ENCODE assay signal across 8 cellular contexts in genomic region chrX:47217121-47217851, GRCh38. TPM values are rescaled to one million over a fixed set of nuclear protein-coding genes. Genes with fewer than 3 reads are reported as not detected.
DNase-seq lines count a peak whose midpoint lies in the region; ATAC-seq, FAIRE-seq and TF ChIP-seq lines count a peak whose summit lies in the region.

No MANE protein-coding gene starts in this region.

- H3K4me2 ChIP-seq in BLaER1 treated with 17β-estradiol and CSF1 and Interleukin-3, amounts not matched to agents 10 nM and 100 nM: peak overlapping the region; percentile 69 to 91 (median 81)
- peak overlapping the region; percentile 71 for H3K4me2 ChIP-seq in endothelial cell of umbilical vein (ENCODE audit: insufficient read depth, low read length)

- BruUV-seq in endothelial cell of umbilical vein (replicated peaks; lab: Mats Ljungman, UMichigan): TSS peak; percentile 60

- peak overlapping the region; percentile 91 to 98 (median 94) for H3K4me3 Mint-ChIP-seq in naive B cell

- no peak for DNase-seq in endothelial cell of umbilical vein (ENCODE audit: low read depth, low spot score)
- no peak for DNase-seq in naive B cell
- DNase-seq in central memory CD4-positive, alpha-beta T cell: no peak
- DNase-seq in germinal center (ENCODE audit: low spot score): no peak

- peaks cover 41 to 64% (median 50%) of the 10 kb centered on the region in 10 experiments for H3K4me1 ChIP-seq in BLaER1 treated with 17β-estradiol and CSF1 and Interleukin-3, amounts not matched to agents 10 nM and 100 nM
- H3K4me1 ChIP-seq in HUES48 (ENCODE audit: control insufficient read depth, insufficient read depth, low read length) (peaks cover 24% of the 10 kb centered on the region), endothelial cell of umbilical vein (ENCODE audit: control insufficient read depth, extremely low read depth, insufficient read depth, low read length) (peaks cover 13% of the 10 kb centered on the region)

- POLR2A ChIA-PET in endothelial cell of umbilical vein (lab: Charles Lee): interaction anchor here (0.8 to 1.9 kb wide), 3 partner anchors 16 to 306 kb away, joined by 3 to 10 read pairs (median 5); partner anchors contain the start of gene USP11

- no peaks in the 10 kb centered on the region for H3K9me3 ChIP-seq in BLaER1 treated with 17β-estradiol and CSF1 and Interleukin-3, amounts not matched to agents 10 nM and 100 nM (replicated peaks in 1 of 11)
- H3K9me3 ChIP-seq in HUES48 (ENCODE audit: control insufficient read depth, insufficient read depth, low read length): no peaks in the 10 kb centered on the region
- no peaks in the 10 kb centered on the region for H3K9me3 ChIP-seq in endothelial cell of umbilical vein (replicated peaks; ENCODE audit: control insufficient read depth, insufficient read depth, low read length)

- no peak overlapping the region for H2AFZ ChIP-seq in endothelial cell of umbilical vein (ENCODE audit: low read depth, low read length)

- H4K20me1 ChIP-seq in BLaER1 treated with 17β-estradiol and CSF1 and Interleukin-3, amounts not matched to agents 10 nM and 100 nM: peaks cover 84 to 90% (median 89%) of the 10 kb centered on the region in 11 experiments
- H4K20me1 ChIP-seq in endothelial cell of umbilical vein (replicated peaks; ENCODE audit: control insufficient read depth, extremely low read depth, insufficient read depth, low read length): no peaks in the 10 kb centered on the region

- peak overlapping the region; percentile 40 to 97 (median 64); a peak in 15 of 20 replicates for H3K4me3 ChIP-seq in BLaER1 treated with 17β-estradiol and CSF1 and Interleukin-3, amounts not matched to agents 10 nM and 100 nM
- peak overlapping the region; percentile 58 for H3K4me3 ChIP-seq in HUES48 (ENCODE audit: low read depth, low read length)
- no peak overlapping the region for H3K4me3 ChIP-seq in endothelial cell of umbilical vein (replicated peaks in 1 of 3; ENCODE audit: insufficient read depth in 1 of 3, low read depth in 1 of 3, low read length in 3 of 3)

- H3K9ac ChIP-seq in BLaER1 treated with 17β-estradiol and CSF1 and Interleukin-3, amounts not matched to agents 10 nM and 100 nM: peak overlapping the region; percentile 52 to 75 (median 69)
- H3K9ac ChIP-seq in HUES48 (ENCODE audit: low read depth, low read length) (peak overlapping the region; percentile 65; the same call in 1 of the 2 replicates), endothelial cell of umbilical vein (replicated peaks; ENCODE audit: extremely low read depth, insufficient read depth, low read length) (peak overlapping the region; percentile 63)

- peak overlapping the region; percentile 98 to 99 (median 99) for H3K27ac Mint-ChIP-seq in naive B cell

- peak overlapping the region; percentile 53 to 97 (median 69); a peak in 21 of 22 replicates for H3K27ac ChIP-seq in BLaER1 treated with 17β-estradiol and CSF1 and Interleukin-3, amounts not matched to agents 10 nM and 100 nM
- H3K27ac ChIP-seq in HUES48 (ENCODE audit: low read depth, low read length) (peak overlapping the region; percentile 91), VCaP (peak overlapping the region; percentile 90), endothelial cell of umbilical vein (ENCODE audit: insufficient read depth, low read depth, low read length) (peak overlapping the region; percentile 91)

- no peak for FAIRE-seq in endothelial cell of umbilical vein (lab: Jason Lieb, UNC)

- H3K36me3 Mint-ChIP-seq in naive B cell: peaks cover 8 to 35% of the 10 kb centered on the region in 2 donors

- dilution Hi-C loops in endothelial cell of umbilical vein (cut with MboI; ENCODE audit: extremely low pct_ligation_motif_present, low sequenced_read_pairs): no loop called here

- H3K27me3 ChIP-seq in BLaER1 treated with 17β-estradiol and CSF1 and Interleukin-3, amounts not matched to agents 10 nM and 100 nM: peaks cover 0 to 42% (median 0%) of the 10 kb centered on the region in 11 experiments; a peak in 6 of 22 replicates
- no peaks in the 10 kb centered on the region for H3K27me3 ChIP-seq in HUES48 (ENCODE audit: control insufficient read depth, insufficient read depth, low read length)
- no peaks in the 10 kb centered on the region for H3K27me3 ChIP-seq in endothelial cell of umbilical vein (ENCODE audit: control insufficient read depth in 2 of 2, insufficient read depth in 2 of 2, low read length in 2 of 2)

- H3K27me3 Mint-ChIP-seq in naive B cell: no peaks in the 10 kb centered on the region

- intact Hi-C loops in endothelial cell of umbilical vein (cut with micrococcal nuclease): loop anchor here (1.0 to 5.0 kb wide), 4 partner anchors 24 to 305 kb away; partner anchors contain the start of genes UBA1 and ZNF41

- no peak for TF ChIP-seq POLR2A in endothelial cell of umbilical vein (IDR thresholded peaks at IDR 0.05; ENCODE audit: low read depth, low read length)

- peaks cover 37 to 62% (median 57%) of the 10 kb centered on the region in 11 experiments for H3K36me3 ChIP-seq in BLaER1 treated with 17β-estradiol and CSF1 and Interleukin-3, amounts not matched to agents 10 nM and 100 nM
- H3K36me3 ChIP-seq in HUES48 (ENCODE audit: control insufficient read depth, insufficient read depth, low read length) (peaks cover 61% of the 10 kb centered on the region), endothelial cell of umbilical vein (ENCODE audit: control insufficient read depth in 2 of 2, extremely low read depth in 1 of 2, insufficient read depth in 2 of 2, low read length in 2 of 2) (peaks cover 10 to 29% of the 10 kb centered on the region in 2 experiments)

- no peak for ATAC-seq in naive B cell (ENCODE audit: low read depth in 2 of 2)
- ATAC-seq in HG02884 (IDR thresholded peaks at IDR 0.05; ENCODE audit: unreplicated experiment): no peak

- H3K79me2 ChIP-seq in endothelial cell of umbilical vein (ENCODE audit: control insufficient read depth, insufficient read depth, low read length): peaks cover 37% of the 10 kb centered on the region

- H3K4me1 Mint-ChIP-seq in naive B cell: peaks cover 45 to 48% (median 47%) of the 10 kb centered on the region in 3 donors

- no peaks in the 10 kb centered on the region for H3K9me3 Mint-ChIP-seq in naive B cell

- no peaks in the 10 kb centered on the region for H3K9me1 ChIP-seq in endothelial cell of umbilical vein (replicated peaks; ENCODE audit: control insufficient read depth, extremely low read depth, insufficient read depth, low read length)

- TF ChIP-seq CTCF in VCaP (conservative IDR thresholded peaks at IDR 0.05): no peak
- TF ChIP-seq CTCF in endothelial cell of umbilical vein (IDR thresholded peaks at IDR 0.05; ENCODE audit: extremely low read depth in 1 of 2, insufficient read depth in 1 of 2, low read depth in 1 of 2, low read length in 2 of 2): no peak

- CTCF ChIA-PET in endothelial cell of umbilical vein (lab: Charles Lee): interaction anchor here (0.6 to 2.0 kb wide), 5 partner anchors 72 to 342 kb away, joined by 3 to 13 read pairs (median 4); partner anchors contain the start of genes NDUFB11 and RBM10

TF ChIP-seq in endothelial cell of umbilical vein, 7 proteins besides CTCF, POLR2A, EP300 and RAD21 (continues in another document):
- no peak for TF ChIP-seq GATA2 (IDR thresholded peaks at IDR 0.05; ENCODE audit: insufficient read depth, insufficient read length, low read depth, low read length)
- TF ChIP-seq JUN (IDR thresholded peaks at IDR 0.05; ENCODE audit: borderline replicate concordance, insufficient read depth, insufficient read length, low read depth): no peak
- no peak for TF ChIP-seq POLR2AphosphoS5 (IDR thresholded peaks at IDR 0.05; ENCODE audit: insufficient read depth, low read depth, low read length)
- no peak for TF ChIP-seq EZH2 (IDR thresholded peaks at IDR 0.05; ENCODE audit: borderline replicate concordance, low read depth, low read length, severe bottlenecking)
- no peak for TF ChIP-seq MAX (IDR thresholded peaks at IDR 0.05; ENCODE audit: insufficient read depth, insufficient read length)
- no peak for TF ChIP-seq MYC (IDR thresholded peaks at IDR 0.05; ENCODE audit: low read depth, low read length)

RNA-seq across cellular contexts. Expression of gene CDK16, which starts 1.2 kb away (rescaled TPM):
- 99.2 and 99.9 TPM in 2 replicates for total RNA-seq in endothelial cell of umbilical vein
- polyA plus RNA-seq in endothelial cell of umbilical vein: 149 and 182 TPM in 2 replicates
- 128 and 143 TPM in 2 replicates for polyA plus RNA-seq in endothelial cell of umbilical vein (2011; cell fraction: cytosol; rRNA removed)
- 239 and 246 TPM in 2 replicates for polyA plus RNA-seq in endothelial cell of umbilical vein (2011; cell fraction: nucleus; rRNA removed)
- polyA plus RNA-seq in endothelial cell of umbilical vein (2012): 91.7 and 92.9 TPM in 2 replicates
- 130 and 154 TPM in 2 replicates for polyA minus RNA-seq in endothelial cell of umbilical vein
- 229 TPM for polyA minus RNA-seq in endothelial cell of umbilical vein (2011; cell fraction: cytosol; rRNA and poly(A)+ RNA removed)
- polyA minus RNA-seq in endothelial cell of umbilical vein (2011; cell fraction: nucleus; rRNA and poly(A)+ RNA removed): 47.6 and 54.2 TPM in 2 replicates
- 10 to 100 TPM in 1 of 6 donors, 1 to 10 TPM in 5; 3.9 to 19.9 (median 7.2) TPM for polyA plus RNA-seq in naive B cell (ENCODE audit: low read depth in 6 of 6)

RNA-seq across cellular contexts. Expression of gene USP11, which starts 15.5 kb away (rescaled TPM):
- 34.7 and 36.4 TPM in 2 replicates for total RNA-seq in endothelial cell of umbilical vein
- polyA plus RNA-seq in endothelial cell of umbilical vein: 20.7 and 24.0 TPM in 2 replicates
- 13.9 and 15.0 TPM in 2 replicates for polyA plus RNA-seq in endothelial cell of umbilical vein (2011; cell fraction: cytosol; rRNA removed)
- polyA plus RNA-seq in endothelial cell of umbilical vein (2011; cell fraction: nucleus; rRNA removed): 75.1 and 84.3 TPM in 2 replicates
- 36.6 and 41.4 TPM in 2 replicates for polyA plus RNA-seq in endothelial cell of umbilical vein (2012)
- 55.1 and 65.1 TPM in 2 replicates for polyA minus RNA-seq in endothelial cell of umbilical vein
- polyA minus RNA-seq in endothelial cell of umbilical vein (2011; cell fraction: cytosol; rRNA and poly(A)+ RNA removed): 58.6 TPM
- polyA minus RNA-seq in endothelial cell of umbilical vein (2011; cell fraction: nucleus; rRNA and poly(A)+ RNA removed): 34.4 and 43.3 TPM in 2 replicates
- 100 to 1,000 TPM in 3 of 6 donors, 10 to 100 TPM in 3; 88.3 to 145 (median 98.7) TPM for polyA plus RNA-seq in naive B cell (ENCODE audit: low read depth in 6 of 6)

RNA-seq across cellular contexts. Expression of gene UBA1, which starts 23.7 kb away (rescaled TPM):
- 236 and 237 TPM in 2 replicates for total RNA-seq in endothelial cell of umbilical vein
- 297 and 332 TPM in 2 replicates for polyA plus RNA-seq in endothelial cell of umbilical vein
- 210 and 248 TPM in 2 replicates for polyA plus RNA-seq in endothelial cell of umbilical vein (2011; cell fraction: cytosol; rRNA removed)
- polyA plus RNA-seq in endothelial cell of umbilical vein (2011; cell fraction: nucleus; rRNA removed): 286 and 313 TPM in 2 replicates
- polyA plus RNA-seq in endothelial cell of umbilical vein (2012): 238 and 242 TPM in 2 replicates
- polyA minus RNA-seq in endothelial cell of umbilical vein: 304 and 332 TPM in 2 replicates
- polyA minus RNA-seq in endothelial cell of umbilical vein (2011; cell fraction: cytosol; rRNA and poly(A)+ RNA removed): 209 TPM
- 90.1 and 104 TPM in 2 replicates for polyA minus RNA-seq in endothelial cell of umbilical vein (2011; cell fraction: nucleus; rRNA and poly(A)+ RNA removed)
- polyA plus RNA-seq in naive B cell (ENCODE audit: low read depth in 6 of 6): 100 to 1,000 TPM; 151 to 190 (median 174) TPM

Comparison
In these comparisons a context has a peak if more than half of its experiments do, and no peak if none do; other contexts are left out.
1. H3K4me3 ChIP-seq: peak in BLaER1 treated with 17β-estradiol and CSF1 and Interleukin-3, amounts not matched to agents 10 nM and 100 nM (10 of 10) and HUES48 (single experiment); none in endothelial cell of umbilical vein (0 of 3).
2. RNA of gene CDK16, which starts 1.2 kb away (polyA plus RNA-seq): 91.7 to 246 TPM in endothelial cell of umbilical vein; 3.9 to 19.9 TPM in naive B cell; every median in the first group is over 4 times any median in the second.
3. Peak in every context shown above with its lines, with median percentiles within 50 percentile points of each other: H3K27ac ChIP-seq and H3K9ac ChIP-seq.